In the genomic region with DNA sequence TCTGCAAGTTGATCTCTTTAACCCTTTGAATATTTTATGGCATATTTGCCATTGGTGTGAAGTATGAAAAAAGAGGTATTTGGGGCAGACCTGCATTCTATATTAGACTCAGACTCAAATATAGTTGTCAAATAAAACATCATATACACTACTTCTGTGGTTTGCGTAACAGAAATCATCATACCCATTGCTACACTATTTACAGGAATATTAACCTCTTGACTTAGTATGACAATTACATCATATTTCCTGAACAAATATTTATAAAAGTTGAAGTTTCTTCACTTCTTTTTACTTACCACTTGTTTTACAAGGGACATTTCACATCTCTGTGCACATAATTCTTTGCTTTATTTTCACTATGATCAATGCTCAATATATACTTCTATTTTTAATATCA, we compare ENCODE assay signal across 22 cellular contexts.
DNase-seq lines count a peak whose midpoint lies in the region; ATAC-seq, FAIRE-seq and TF ChIP-seq lines count a peak whose summit lies in the region.
"Had no signal": no experiment of that assay in that cellular context is flagged by ENCODE, and none has a peak within 500 bp of the region (broad histone marks: within the 10 kb centered on the region; RNA-seq: fewer than 3 reads in every experiment).

No MANE protein-coding gene starts in this region.

- H3K27ac Mint-ChIP-seq in activated T-helper 17 cell treated with anti-CD3 and anti-CD28 coated beads, Interleukin-2, amount 50 U/mL, for 72 hours, result no peak overlapping the region
- H3K27ac Mint-ChIP-seq: B cell; CD4-positive, CD25-positive, alpha-beta regulatory T cell; CD8-positive, alpha-beta T cell had no signal

- TF ChIP-seq EP300 in A549 (IDR thresholded peaks at IDR 0.05), result no peak

- H3K4me3 Mint-ChIP-seq in activated T-helper 17 cell treated with anti-CD3 and anti-CD28 coated beads, Interleukin-2, amount 50 U/mL, for 72 hours, result no peak overlapping the region
- H3K4me3 Mint-ChIP-seq: B cell; CD4-positive, CD25-positive, alpha-beta regulatory T cell; CD8-positive, alpha-beta T cell had no signal

- no peaks in the 10 kb centered on the region for H3K9me3 ChIP-seq in A549
- H3K9me3 ChIP-seq: Caco-2 had no signal

- no peaks in the 10 kb centered on the region for H3K9me3 Mint-ChIP-seq in activated T-helper 17 cell treated with anti-CD3 and anti-CD28 coated beads, Interleukin-2, amount 50 U/mL, for 72 hours

- TF ChIP-seq RAD21 in A549 (conservative IDR thresholded peaks at IDR 0.05 in 1 of 2, IDR thresholded peaks at IDR 0.05 in 1 of 2), result no peak

- FAIRE-seq in A549 (lab: Jason Lieb, UNC), result no peak
- FAIRE-seq in bronchial epithelial cell (lab: Jason Lieb, UNC), result no peak
- FAIRE-seq: GM12892, GM19239, H1 had no signal

- no peak overlapping the region for H3K4me2 ChIP-seq in A549
- H3K4me2 ChIP-seq: BLaER1 had no signal

- ATAC-seq in A549 (no peak), GM18502 (IDR thresholded peaks at IDR 0.05; ENCODE audit: poor library complexity, unreplicated experiment) (no peak)
- no peak for ATAC-seq in activated T-helper 17 cell treated with anti-CD3 and anti-CD28 coated beads, Interleukin-2, amount 50 U/mL, for 72 hours (replicated peaks)
- ATAC-seq: CD8-positive, alpha-beta T cell had no signal

- no peaks in the 10 kb centered on the region for H3K4me1 Mint-ChIP-seq in activated T-helper 17 cell treated with anti-CD3 and anti-CD28 coated beads, Interleukin-2, amount 50 U/mL, for 72 hours
- H3K4me1 Mint-ChIP-seq: B cell; CD4-positive, CD25-positive, alpha-beta regulatory T cell had no signal

- DNase-seq in A549 (ENCODE audit: low read depth in 1 of 2, low spot score in 1 of 2) (no peak), DMS53 treated with DMSO at 0.1 percent for 48 hours (lab: John Stamatoyannopoulos, UW; ENCODE audit: unreplicated experiment) (peak; percentile 19), bronchial epithelial cell (ENCODE audit: low read depth) (peak; percentile 51), AML-193 (lab: John Stamatoyannopoulos, UW) (no peak)
- DNase-seq: 8988T; Caco-2; CD4-positive, CD25-positive, alpha-beta regulatory T cell; CD8-positive, alpha-beta T cell; DMS153; DMS79 treated with DMSO at 0.1 percent for 48 hours; GF-D8; GM23248; H7; HCEC 1CT had no signal

- H3K4me3 ChIP-seq in A549 (no peak overlapping the region), bronchial epithelial cell (ENCODE audit: low read depth, low read length) (no peak overlapping the region)
- H3K4me3 ChIP-seq: BLaER1, GM23248 had no signal

- H3K27ac ChIP-seq in A549, result no peak overlapping the region
- H3K27ac ChIP-seq: BLaER1, C4-2B, GM23248 had no signal

- no peak for TF ChIP-seq POLR2A in A549 (IDR thresholded peaks at IDR 0.05; ENCODE audit: low read length)

- TF ChIP-seq CTCF in A549 (IDR thresholded peaks at IDR 0.05) (no peak), bronchial epithelial cell (IDR thresholded peaks at IDR 0.05; ENCODE audit: insufficient read depth, low read length, severe bottlenecking) (no peak)

- H3K27me3 Mint-ChIP-seq in activated T-helper 17 cell treated with anti-CD3 and anti-CD28 coated beads, Interleukin-2, amount 50 U/mL, for 72 hours, result no peaks in the 10 kb centered on the region
- H3K27me3 Mint-ChIP-seq: B cell; CD4-positive, CD25-positive, alpha-beta regulatory T cell had no signal

- no peaks in the 10 kb centered on the region for H3K36me3 Mint-ChIP-seq in activated T-helper 17 cell treated with anti-CD3 and anti-CD28 coated beads, Interleukin-2, amount 50 U/mL, for 72 hours (ENCODE audit: low read depth)
- H3K36me3 Mint-ChIP-seq: CD4-positive, CD25-positive, alpha-beta regulatory T cell; CD8-positive, alpha-beta T cell had no signal

- no peaks in the 10 kb centered on the region for H3K4me1 ChIP-seq in A549
- H3K4me1 ChIP-seq: Caco-2 had no signal

- CTCF ChIA-PET in A549 (lab: Yijun Ruan, JAX), result interaction anchor here (1.0 to 2.5 kb wide), 2 partner anchors 15 to 125 kb away, joined by 3 to 11 read pairs; no protein-coding TSS in a partner anchor

- 61% methylated on average over 1 of the region's 1 CpG for WGBS in A549 (ENCODE audit: missing lambda C conversion rate)

- POLR2A ChIA-PET in A549 (lab: Yijun Ruan, JAX), result no interaction called here

- no peaks in the 10 kb centered on the region for H3K27me3 ChIP-seq in bronchial epithelial cell (ENCODE audit: control insufficient read depth, insufficient read depth, low read length)
- H3K27me3 ChIP-seq: BLaER1 had no signal

- H3K36me3 ChIP-seq in bronchial epithelial cell (ENCODE audit: control insufficient read depth, insufficient read depth, low read length), result no peaks in the 10 kb centered on the region
- H3K36me3 ChIP-seq: BLaER1 had no signal

TF ChIP-seq in A549, 52 proteins besides CTCF, POLR2A, EP300 and RAD21:
- TF ChIP-seq NFE2L2 (conservative IDR thresholded peaks at IDR 0.05; ENCODE audit: low read length) (no peak), NR3C1 (IDR thresholded peaks at IDR 0.05) (no peak), HOXB13 (CRISPR knock-in tag; IDR thresholded peaks at IDR 0.05; ENCODE audit: low read depth) (no peak), JUNB (IDR thresholded peaks at IDR 0.05) (peak; percentile 21; the same call in 1 of the 2 replicates)
TF ChIP-seq in A549: peak in this region for 1.

Comparison
In these comparisons a context has a peak if more than half of its experiments do, and no peak if none do; other contexts are left out.
1. DNase-seq: peak in DMS53 treated with DMSO at 0.1 percent for 48 hours (single experiment) and bronchial epithelial cell (single experiment); none in A549 (0 of 2) and AML-193 (0 of 2).